In the genomic region with DNA sequence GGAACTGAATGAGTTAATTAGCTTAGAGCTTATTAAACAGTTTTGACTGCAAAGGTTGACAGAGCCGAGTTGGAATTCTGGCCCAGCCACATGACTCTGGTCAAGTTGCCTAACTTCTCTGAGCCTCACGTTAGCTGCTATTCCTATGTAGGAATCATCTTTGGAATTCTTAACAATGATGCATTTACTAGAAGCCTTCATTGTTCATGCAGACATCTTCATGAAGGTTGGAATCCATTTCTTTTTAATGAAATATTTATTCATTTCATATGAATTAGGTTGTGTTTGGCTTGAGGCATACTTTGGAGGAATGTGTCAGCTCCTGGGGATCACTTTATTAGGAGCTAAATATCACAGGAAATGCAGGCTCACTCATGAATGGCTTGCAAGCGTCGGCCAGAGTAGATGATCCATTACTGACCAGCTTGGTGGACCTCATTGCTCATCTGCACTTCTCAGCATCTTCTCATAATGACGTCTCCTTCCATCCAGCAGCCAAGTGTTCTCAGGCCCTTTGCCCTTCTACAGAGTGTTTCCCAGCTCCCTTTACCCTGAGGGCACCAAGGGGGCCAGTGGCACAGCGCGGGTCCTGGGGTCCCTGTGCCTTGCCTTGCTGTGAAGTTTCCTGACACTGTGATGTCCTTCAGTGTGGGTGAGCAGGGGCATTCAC, we compare ENCODE assay signal across 18 cellular contexts.
"Had no signal": no experiment of that assay in that cellular context is flagged by ENCODE, and none has a peak within 500 bp of the region (broad histone marks: within the 10 kb centered on the region; RNA-seq: fewer than 3 reads in every experiment).

No MANE protein-coding gene starts in this region.

- DNase-seq: activated CD4-positive, alpha-beta memory T cell treated with anti-CD3 and anti-CD28 coated beads, Interleukin-2, amount 10 ng/mL, durations not matched to agents 7 days and 5 days; activated CD4-positive, CD25-positive, alpha-beta regulatory T cell treated with anti-CD3 and anti-CD28 coated beads, Interleukin-2, amount 50 U/mL, for 72 hours; activated CD8-positive, alpha-beta memory T cell treated with anti-CD3 and anti-CD28 coated beads, Interleukin-2, amount 50 U/mL, for 4 hours; activated naive CD8-positive, alpha-beta T cell treated with anti-CD3 and anti-CD28 coated beads, Interleukin-2, amount 10 ng/mL, durations not matched to agents 7 days and 5 days; foreskin keratinocyte; heart left ventricle; mammary epithelial cell; mucosa of descending colon; psoas muscle; sigmoid colon; stimulated activated CD4-positive, alpha-beta T cell treated with anti-CD3 and anti-CD28 coated beads, Interleukin-12 subunit alpha, Interleukin-12 subunit beta, amount 100 ng/mL, for 4 hours; stimulated activated CD4-positive, alpha-beta T cell treated with anti-CD3 and anti-CD28 coated beads, Interleukin-4, amount 100 ng/mL, for 1 hour; stimulated activated CD8-positive, alpha-beta memory T cell treated with anti-CD3 and anti-CD28 coated beads, Interleukin-4, amount 100 ng/mL, for 48 hours had no signal

- H3K4me1 ChIP-seq: ascending aorta, foreskin keratinocyte, heart left ventricle, psoas muscle, sigmoid colon, upper lobe of left lung had no signal

- H3K9me3 Mint-ChIP-seq: activated CD4-positive, alpha-beta memory T cell treated with anti-CD3 and anti-CD28 coated beads, Interleukin-2, amount 10 ng/mL, durations not matched to agents 7 days and 5 days; activated naive CD8-positive, alpha-beta T cell treated with anti-CD3 and anti-CD28 coated beads, Interleukin-2, amount 10 ng/mL, durations not matched to agents 7 days and 5 days; natural killer cell treated with Interleukin-12 subunit alpha and Interleukin-12 subunit beta and Interleukin-15 and Interleukin-18, amount 100 ng/mL, for 72 hours; stimulated activated naive CD8-positive, alpha-beta T cell treated with anti-CD3 and anti-CD28 coated beads, Interleukin-15, Interleukin-2, amounts not matched to agents 100 ng/mL and 50 ng/mL, for 24 hours had no signal

- ATAC-seq: esophagus mucosa; foreskin keratinocyte; heart left ventricle; mucosa of descending colon; natural killer cell treated with Interleukin-12 subunit alpha and Interleukin-12 subunit beta and Interleukin-15 and Interleukin-18, amount 100 ng/mL, for 72 hours; psoas muscle had no signal

- H3K27me3 Mint-ChIP-seq: activated CD4-positive, alpha-beta memory T cell treated with anti-CD3 and anti-CD28 coated beads, Interleukin-2, amount 10 ng/mL, durations not matched to agents 7 days and 5 days; activated naive CD8-positive, alpha-beta T cell treated with anti-CD3 and anti-CD28 coated beads, Interleukin-2, amount 10 ng/mL, durations not matched to agents 7 days and 5 days; stimulated activated naive CD8-positive, alpha-beta T cell treated with anti-CD3 and anti-CD28 coated beads, Interleukin-15, Interleukin-2, amounts not matched to agents 100 ng/mL and 50 ng/mL, for 24 hours had no signal

- H3K4me3 ChIP-seq: ascending aorta, heart left ventricle, mucosa of descending colon, psoas muscle, sigmoid colon, upper lobe of left lung had no signal

- H3K36me3 Mint-ChIP-seq: activated naive CD8-positive, alpha-beta T cell treated with anti-CD3 and anti-CD28 coated beads, Interleukin-2, amount 10 ng/mL, durations not matched to agents 7 days and 5 days; natural killer cell treated with Interleukin-12 subunit alpha and Interleukin-12 subunit beta and Interleukin-15 and Interleukin-18, amount 100 ng/mL, for 72 hours had no signal

- H3K27ac Mint-ChIP-seq: activated CD4-positive, alpha-beta memory T cell treated with anti-CD3 and anti-CD28 coated beads, Interleukin-2, amount 10 ng/mL, durations not matched to agents 7 days and 5 days; activated naive CD8-positive, alpha-beta T cell treated with anti-CD3 and anti-CD28 coated beads, Interleukin-2, amount 10 ng/mL, durations not matched to agents 7 days and 5 days; natural killer cell treated with Interleukin-12 subunit alpha and Interleukin-12 subunit beta and Interleukin-15 and Interleukin-18, amount 100 ng/mL, for 72 hours; stimulated activated naive CD8-positive, alpha-beta T cell treated with anti-CD3 and anti-CD28 coated beads, Interleukin-15, Interleukin-2, amounts not matched to agents 100 ng/mL and 50 ng/mL, for 24 hours had no signal

- H3K27me3 ChIP-seq: ascending aorta, foreskin keratinocyte, sigmoid colon, upper lobe of left lung had no signal

- H3K27ac ChIP-seq: ascending aorta, foreskin keratinocyte, heart left ventricle, psoas muscle, sigmoid colon, upper lobe of left lung had no signal

- H3K9me3 ChIP-seq: ascending aorta, mucosa of descending colon, psoas muscle, sigmoid colon, upper lobe of left lung had no signal

- H3K36me3 ChIP-seq: ascending aorta, heart left ventricle, sigmoid colon, upper lobe of left lung had no signal

- H3K4me3 Mint-ChIP-seq: activated CD4-positive, alpha-beta memory T cell treated with anti-CD3 and anti-CD28 coated beads, Interleukin-2, amount 10 ng/mL, durations not matched to agents 7 days and 5 days; activated naive CD8-positive, alpha-beta T cell treated with anti-CD3 and anti-CD28 coated beads, Interleukin-2, amount 10 ng/mL, durations not matched to agents 7 days and 5 days; natural killer cell treated with Interleukin-12 subunit alpha and Interleukin-12 subunit beta and Interleukin-15 and Interleukin-18, amount 100 ng/mL, for 72 hours; stimulated activated naive CD8-positive, alpha-beta T cell treated with anti-CD3 and anti-CD28 coated beads, Interleukin-15, Interleukin-2, amounts not matched to agents 100 ng/mL and 50 ng/mL, for 24 hours had no signal

- H3K4me1 Mint-ChIP-seq: activated CD4-positive, alpha-beta memory T cell treated with anti-CD3 and anti-CD28 coated beads, Interleukin-2, amount 10 ng/mL, durations not matched to agents 7 days and 5 days; activated naive CD8-positive, alpha-beta T cell treated with anti-CD3 and anti-CD28 coated beads, Interleukin-2, amount 10 ng/mL, durations not matched to agents 7 days and 5 days had no signal
